Comparison of ENCODE assay signal across 14 cellular contexts in the genomic region with DNA sequence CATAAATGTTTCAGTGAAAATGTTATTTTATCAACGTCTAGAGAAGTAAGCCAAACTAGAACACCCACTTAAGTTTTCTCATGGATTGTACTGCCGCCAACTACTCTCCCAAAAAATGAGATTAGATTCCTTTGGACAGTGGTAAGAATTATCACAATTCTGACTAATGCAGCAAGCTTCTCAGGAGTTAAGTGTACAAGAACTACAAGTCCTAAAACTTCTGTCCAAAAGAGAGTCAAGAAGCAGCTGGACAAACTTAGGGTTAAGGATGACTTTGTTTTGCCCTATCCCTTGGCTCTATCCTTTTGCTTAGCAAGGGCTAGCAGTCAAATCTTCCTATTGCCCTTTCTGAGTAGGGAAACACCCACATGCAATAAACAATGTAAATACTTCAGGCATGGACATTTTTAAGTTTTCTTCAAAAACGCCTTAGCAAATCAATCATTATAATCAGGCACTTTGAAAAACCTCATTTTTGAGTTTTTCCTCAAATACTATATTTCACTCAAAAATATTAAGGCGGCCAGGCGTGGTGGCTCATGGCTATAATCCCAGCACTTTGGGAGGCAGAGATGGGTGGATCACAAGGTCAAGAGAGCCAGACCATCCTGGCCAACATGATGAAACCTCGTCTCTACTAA. TPM values are rescaled to one million over a fixed set of nuclear protein-coding genes. Genes with fewer than 3 reads are reported as not detected.
DNase-seq lines count a peak whose midpoint lies in the region; ATAC-seq and TF ChIP-seq lines count a peak whose summit lies in the region.
"Had no signal": no experiment of that assay in that cellular context is flagged by ENCODE, and none has a peak within 500 bp of the region (broad histone marks: within the 10 kb centered on the region; RNA-seq: fewer than 3 reads in every experiment).

No MANE protein-coding gene starts in this region.

- peak overlapping the region; percentile 55 for H3K27ac ChIP-seq in MM.1S (ENCODE audit: low read length)
- no peak overlapping the region for H3K27ac ChIP-seq in vagina

- H3K4me3 ChIP-seq in AG10803 (ENCODE audit: low read length) (no peak overlapping the region; the same call in 1 of the 2 replicates), MM.1S (ENCODE audit: low read length) (no peak overlapping the region), fibroblast of mammary gland (ENCODE audit: control insufficient read depth, low read depth, low read length) (no peak overlapping the region), vagina (no peak overlapping the region)

- H3F3A ChIP-seq in MM.1S (ENCODE audit: insufficient read depth, low read length) = peaks cover 43% of the 10 kb centered on the region

- no peak overlapping the region for H2AFZ ChIP-seq in MM.1S (ENCODE audit: low read length)

- TF ChIP-seq CTCF in AG10803 (conservative IDR thresholded peaks at IDR 0.05; ENCODE audit: low read length) = no peak
- no peak for TF ChIP-seq CTCF in MM.1S (IDR thresholded peaks at IDR 0.05; ENCODE audit: low read length)
- TF ChIP-seq CTCF in fibroblast of mammary gland (conservative IDR thresholded peaks at IDR 0.05; ENCODE audit: control insufficient read depth, insufficient read depth, low read depth, low read length) = no peak
- no peak for TF ChIP-seq CTCF in omental fat pad (IDR thresholded peaks at IDR 0.05)
- no peak for TF ChIP-seq CTCF in vagina (IDR thresholded peaks at IDR 0.05)

- peak overlapping the region; percentile 8; the same call in 1 of the 2 replicates for H3K9ac ChIP-seq in MM.1S (ENCODE audit: low read length)

- no peaks in the 10 kb centered on the region for H3K9me3 ChIP-seq in MM.1S (replicated peaks; ENCODE audit: insufficient read depth, low read length)
- H3K9me3 ChIP-seq in vagina = no peaks in the 10 kb centered on the region

- H3K9me2 ChIP-seq in MM.1S (replicated peaks; ENCODE audit: insufficient read depth, low read length) = no peaks in the 10 kb centered on the region

- TF ChIP-seq POLR2A in vagina (IDR thresholded peaks at IDR 0.05) = no peak

- H3K27me3 ChIP-seq in MM.1S (replicated peaks; ENCODE audit: insufficient read depth, low read length) (no peaks in the 10 kb centered on the region), vagina (no peaks in the 10 kb centered on the region)

- intact Hi-C loops in vagina (cut with DNase I) = no loop called here

- peaks cover 50% of the 10 kb centered on the region for H3K4me1 ChIP-seq in MM.1S (ENCODE audit: low read length)
- peaks cover 60% of the 10 kb centered on the region for H3K4me1 ChIP-seq in vagina

- ATAC-seq in omental fat pad (ENCODE audit: low FRiP score) = peak; percentile 81
- no peak for ATAC-seq in HG03354 (IDR thresholded peaks at IDR 0.05; ENCODE audit: poor library complexity, severe bottlenecking, unreplicated experiment)
- no peak for ATAC-seq in HG02981 (IDR thresholded peaks at IDR 0.05; ENCODE audit: unreplicated experiment)
- ATAC-seq: WTC11 had no signal

- H3K36me3 ChIP-seq in MM.1S (replicated peaks; ENCODE audit: insufficient read depth, low read length) = no peaks in the 10 kb centered on the region
- H3K36me3 ChIP-seq in vagina = no peaks in the 10 kb centered on the region

- peak; percentile 77 for DNase-seq in AG10803 (ENCODE audit: low read depth)
- no peak for DNase-seq in MM.1S
- peak; percentile 69 for DNase-seq in fibroblast of mammary gland (ENCODE audit: low read depth)
- no peak for DNase-seq in omental fat pad (ENCODE audit: low spot score)
- DNase-seq in vagina (ENCODE audit: extremely low spot score in 2 of 2) = no peak
- no peak for DNase-seq in T-helper 1 cell
- DNase-seq: activated T-cell treated with anti-CD3 and anti-CD28 coated beads, Interleukin-2, amount 50 U/mL, for 48 hours; C1 segment of cervical spinal cord; cerebellar nuclear complex; Kasumi-1; NCI-H2171 treated with DMSO at 0.1 percent for 48 hours had no signal

- H3K4me2 ChIP-seq in MM.1S (ENCODE audit: low read depth, low read length) = peak overlapping the region; percentile 9; the same call in 1 of the 2 replicates

- H4K20me1 ChIP-seq in MM.1S (ENCODE audit: insufficient read depth, low read length) = no peaks in the 10 kb centered on the region

- H3K79me2 ChIP-seq in MM.1S (ENCODE audit: low read length) = peaks cover 84% of the 10 kb centered on the region

RNA-seq across cellular contexts. Expression of a gene that starts 19.5 kb away (rescaled TPM):
- total RNA-seq in omental fat pad (100 to 1,000 TPM in 2 of 4 donors, 10 to 100 TPM in 2; 83.4 to 120 (median 106) TPM), vagina (89.6 TPM)

Comparison
In these comparisons a context has a peak if more than half of its experiments do, and no peak if none do; other contexts are left out.
1. DNase-seq: peak in AG10803 (single experiment) and fibroblast of mammary gland (single experiment); none in MM.1S (single experiment), omental fat pad (single experiment), vagina (0 of 2) and T-helper 1 cell (0 of 5).